26 cellular contexts compared by ENCODE assay signal in genomic region chr15:49734831-49735508, GRCh38.
"Had no signal": no experiment of that assay in that cellular context is flagged by ENCODE, and none has a peak within 500 bp of the region (broad histone marks: within the 10 kb centered on the region; RNA-seq: fewer than 3 reads in every experiment).

No MANE protein-coding gene starts in this region.

- H3K27me3 ChIP-seq: ascending aorta, brain microvascular endothelial cell, dorsolateral prefrontal cortex, gastrocnemius medialis, hepatocyte, suprapubic skin, tibial artery had no signal

- ATAC-seq: gastrocnemius medialis; left ventricle myocardium superior; naive thymus-derived CD4-positive, alpha-beta T cell; right cardiac atrium had no signal

- H3K4me1 ChIP-seq: ascending aorta, gastrocnemius medialis, suprapubic skin, tibial artery had no signal

- DNase-seq: activated CD4-positive, alpha-beta T cell treated with anti-CD3 and anti-CD28 coated beads for 4 hours; activated CD4-positive, alpha-beta T cell treated with anti-CD3 and anti-CD28 coated beads, Interleukin-2, amount 50 U/mL, for 48 hours; activated CD4-positive, CD25-positive, alpha-beta regulatory T cell; activated CD8-positive, alpha-beta memory T cell treated with anti-CD3 and anti-CD28 coated beads, Interleukin-2, amount 50 U/mL, for 48 hours; activated gamma-delta T cell; activated naive CD4-positive, alpha-beta T cell treated with anti-CD3 and anti-CD28 coated beads, Interleukin-2, amount 10 ng/mL, durations not matched to agents 7 days and 5 days; activated naive CD8-positive, alpha-beta T cell treated with anti-CD3 and anti-CD28 coated beads, Interleukin-2, amount 10 ng/mL, durations not matched to agents 7 days and 5 days; activated T-cell treated with anti-CD3 and anti-CD28 coated beads, Interleukin-2, amount 50 U/mL, for 24 hours; brain microvascular endothelial cell; effector memory CD4-positive, alpha-beta T cell; gastrocnemius medialis; glutamatergic neuron; islet precursor cell; left ventricle myocardium superior; naive thymus-derived CD4-positive, alpha-beta T cell; occipital lobe; right cardiac atrium; stimulated activated CD4-positive, alpha-beta T cell treated with anti-CD3 and anti-CD28 coated beads, Interleukin-15, amount 100 ng/mL, for 24 hours; stimulated activated CD4-positive, alpha-beta T cell treated with anti-CD3 and anti-CD28 coated beads, Interleukin-2, amount 100 ng/mL, for 24 hours; stimulated activated naive CD4-positive, alpha-beta T cell; tibial artery had no signal

- H3K36me3 ChIP-seq: ascending aorta, brain microvascular endothelial cell, gastrocnemius medialis, suprapubic skin, tibial artery had no signal

- H3K9me3 ChIP-seq: ascending aorta, gastrocnemius medialis, suprapubic skin had no signal

- H3K4me3 ChIP-seq: ascending aorta, coronary artery, dorsolateral prefrontal cortex, gastrocnemius medialis, hepatocyte, suprapubic skin, tibial artery had no signal
